Comparison of ENCODE assay signal across 8 cellular contexts in the genomic region with DNA sequence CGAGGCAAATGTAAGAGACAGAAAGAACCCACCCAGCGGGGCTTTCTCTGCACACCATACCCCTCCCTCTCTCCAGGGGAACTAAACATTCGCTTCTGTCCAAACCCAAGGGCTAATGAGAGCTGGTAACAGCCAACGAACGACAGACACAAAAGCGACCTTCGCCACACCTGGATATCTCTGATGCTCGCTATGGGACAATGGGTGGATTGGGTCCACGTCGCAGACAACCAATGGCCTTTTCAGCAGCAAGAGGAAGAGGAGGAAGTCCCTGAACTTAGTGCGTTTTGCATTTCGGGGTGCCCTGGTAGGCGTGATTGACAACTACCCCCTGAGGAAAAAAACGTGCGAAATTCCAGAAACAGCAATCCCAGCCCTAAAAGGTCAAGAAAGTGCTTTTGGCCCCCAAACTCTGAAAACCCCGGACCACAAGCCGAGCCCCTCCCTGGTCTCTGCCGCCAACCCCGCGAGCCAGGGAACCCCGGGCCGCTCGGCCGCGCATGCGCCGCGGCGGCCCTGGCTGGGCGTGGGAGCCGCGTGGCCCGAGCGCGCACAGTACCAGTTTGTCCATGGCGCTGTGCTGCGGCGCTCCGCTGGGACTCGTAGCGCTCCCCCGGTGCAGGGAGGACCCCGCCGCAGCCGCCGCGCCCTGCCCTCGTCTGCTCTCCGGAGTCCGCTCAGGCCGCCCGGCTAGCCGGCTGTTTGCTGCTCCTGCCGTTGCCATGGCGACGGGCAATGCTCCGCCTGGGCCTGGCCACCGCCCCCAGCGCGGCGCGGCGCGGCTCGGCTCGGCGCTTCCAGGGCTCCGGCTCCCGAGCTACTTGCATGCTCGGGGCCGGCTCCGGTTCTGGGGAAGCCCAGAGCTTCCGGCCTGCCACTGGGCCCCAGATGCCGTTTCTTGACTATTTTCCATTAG.
DNase-seq lines count a peak whose midpoint lies in the region; ATAC-seq lines count a peak whose summit lies in the region.

No MANE protein-coding gene starts in this region.

- no peaks in the 10 kb centered on the region for H3K9me3 Mint-ChIP-seq in central memory CD8-positive, alpha-beta T cell

- H3K4me1 ChIP-seq in skeletal muscle satellite cell (ENCODE audit: control insufficient read depth, insufficient read depth, low read length), result peaks cover 8% of the 10 kb centered on the region

- no peak overlapping the region for H3K27ac Mint-ChIP-seq in central memory CD8-positive, alpha-beta T cell (ENCODE audit: low read depth)

- no peaks in the 10 kb centered on the region for H3K36me3 Mint-ChIP-seq in central memory CD8-positive, alpha-beta T cell (ENCODE audit: insufficient read depth)

- peak overlapping the region; percentile 88 for H3K9ac ChIP-seq in skeletal muscle satellite cell (ENCODE audit: low read depth, low read length)

- H3K9me3 ChIP-seq in skeletal muscle satellite cell (replicated peaks; ENCODE audit: low read length), result no peaks in the 10 kb centered on the region

- H3K4me3 ChIP-seq in skeletal muscle satellite cell (ENCODE audit: low read length), result peak overlapping the region; percentile 75

- peaks cover 4% of the 10 kb centered on the region for H3K4me1 Mint-ChIP-seq in central memory CD8-positive, alpha-beta T cell

- ATAC-seq in HG02642 (IDR thresholded peaks at IDR 0.05; ENCODE audit: poor library complexity, unreplicated experiment), result peak; percentile 97
- ATAC-seq in central memory CD8-positive, alpha-beta T cell (replicated peaks; ENCODE audit: extremely low read depth, poor library complexity, severe bottlenecking), result peak; percentile 60

- peak overlapping the region; percentile 70 for H3K4me3 Mint-ChIP-seq in central memory CD8-positive, alpha-beta T cell

- no peaks in the 10 kb centered on the region for H3K36me3 ChIP-seq in skeletal muscle satellite cell (ENCODE audit: insufficient read depth, low read length)

- peak; percentile 64 for DNase-seq in activated effector memory CD4-positive, alpha-beta T cell treated with anti-CD3 and anti-CD28 coated beads, Interleukin-2, amount 50 U/mL, for 16 hours
- no peak for DNase-seq in activated effector memory CD4-positive, alpha-beta T cell treated with Interleukin-2 at 50 U/mL for 16 hours
- DNase-seq in NCI-H1092 treated with DMSO at 0.1 percent for 48 hours (lab: John Stamatoyannopoulos, UW) (peak; percentile 95), SKM-1 (lab: John Stamatoyannopoulos, UW; ENCODE audit: unreplicated experiment) (peak; percentile 31), inferior parietal cortex (ENCODE audit: extremely low spot score) (peak; percentile 66)
- no peak for DNase-seq in central memory CD8-positive, alpha-beta T cell (ENCODE audit: low spot score in 2 of 2)

- no peaks in the 10 kb centered on the region for H3K27me3 ChIP-seq in skeletal muscle satellite cell (ENCODE audit: control insufficient read depth, insufficient read depth, low read length)

- peaks cover 39% of the 10 kb centered on the region for H3K27me3 Mint-ChIP-seq in central memory CD8-positive, alpha-beta T cell

- H3K4me2 ChIP-seq in skeletal muscle satellite cell (ENCODE audit: low read length), result peak overlapping the region; percentile 96

Comparison
In these comparisons a context has a peak if more than half of its experiments do, and no peak if none do; other contexts are left out.
1. DNase-seq: peak in activated effector memory CD4-positive, alpha-beta T cell treated with anti-CD3 and anti-CD28 coated beads, Interleukin-2, amount 50 U/mL, for 16 hours (single experiment), NCI-H1092 treated with DMSO at 0.1 percent for 48 hours (single experiment), SKM-1 (single experiment) and inferior parietal cortex (single experiment); none in activated effector memory CD4-positive, alpha-beta T cell treated with Interleukin-2 at 50 U/mL for 16 hours (single experiment) and central memory CD8-positive, alpha-beta T cell (0 of 2).